8 cellular contexts compared by ENCODE assay signal in genomic region chr6:28105286-28105685, GRCh38. TPM values are rescaled to one million over a fixed set of nuclear protein-coding genes. Genes with fewer than 3 reads are reported as not detected.
DNase-seq lines count a peak whose midpoint lies in the region; ATAC-seq and TF ChIP-seq lines count a peak whose summit lies in the region.

No MANE protein-coding gene starts in this region.

- H3K27me3 Mint-ChIP-seq in activated T-cell treated with anti-CD3 and anti-CD28 coated beads, Interleukin-2, amount 50 U/mL, for 72 hours (ENCODE audit: low read depth), result peaks cover 7% of the 10 kb centered on the region
- peaks cover 5% of the 10 kb centered on the region for H3K27me3 Mint-ChIP-seq in activated T-helper 17 cell treated with anti-CD3 and anti-CD28 coated beads, Interleukin-2, amount 50 U/mL, for 72 hours

- no peak for ATAC-seq in activated T-cell treated with anti-CD3 and anti-CD28 coated beads, Interleukin-2, amount 50 U/mL, for 72 hours (replicated peaks in 1 of 2)
- ATAC-seq in activated T-helper 17 cell treated with anti-CD3 and anti-CD28 coated beads, Interleukin-2, amount 50 U/mL, for 72 hours (replicated peaks), result no peak
- ATAC-seq in HG03280 (IDR thresholded peaks at IDR 0.05; ENCODE audit: unreplicated experiment), result no peak

- no peak for TF ChIP-seq CTCF in spleen (IDR thresholded peaks at IDR 0.05 in 8 of 11, conservative IDR thresholded peaks at IDR 0.05 in 3 of 11)

- no peak for DNase-seq in activated T-cell treated with anti-CD3 and anti-CD28 coated beads, Interleukin-2, amount 50 U/mL, for 72 hours
- no peak for DNase-seq in activated T-cell treated with anti-CD3 and anti-CD28 coated beads, Interleukin-2, amount 50 U/mL, for 48 hours
- DNase-seq in LoVo (ENCODE audit: low spot score), result peak; percentile 36
- no peak for DNase-seq in iPS DF 6.9 (ENCODE audit: low read depth, low spot score)
- no peak for DNase-seq in spleen
- DNase-seq in NCI-H2107 treated with DMSO at 0.1 percent for 48 hours (lab: John Stamatoyannopoulos, UW; ENCODE audit: unreplicated experiment), result no peak

- H3K36me3 Mint-ChIP-seq in activated T-cell treated with anti-CD3 and anti-CD28 coated beads, Interleukin-2, amount 50 U/mL, for 72 hours (ENCODE audit: insufficient read depth in 2 of 2), result peaks cover 3 to 5% of the 10 kb centered on the region in 2 donors
- no peaks in the 10 kb centered on the region for H3K36me3 Mint-ChIP-seq in activated T-helper 17 cell treated with anti-CD3 and anti-CD28 coated beads, Interleukin-2, amount 50 U/mL, for 72 hours (ENCODE audit: low read depth)

- H3K4me1 ChIP-seq in iPS DF 6.9 (ENCODE audit: control insufficient read depth, insufficient read depth, low read length) (no peaks in the 10 kb centered on the region), spleen (peaks cover 0 to 14% (median 11%) of the 10 kb centered on the region in 6 donors)

- intact Hi-C loops in spleen (cut with DNase I; ENCODE audit: low total_unique reads), result no loop called here

- H3K27ac ChIP-seq in iPS DF 6.9 (ENCODE audit: low read length), result no peak overlapping the region
- peak overlapping the region; percentile 62 to 94 (median 90) for H3K27ac ChIP-seq in spleen

- no peaks in the 10 kb centered on the region for H3K36me3 ChIP-seq in iPS DF 6.9 (ENCODE audit: control insufficient read depth, insufficient read depth, low read length)
- H3K36me3 ChIP-seq in spleen, result no peaks in the 10 kb centered on the region

- peak overlapping the region; percentile 87 to 96 for H3K4me3 Mint-ChIP-seq in activated T-cell treated with anti-CD3 and anti-CD28 coated beads, Interleukin-2, amount 50 U/mL, for 72 hours
- H3K4me3 Mint-ChIP-seq in activated T-helper 17 cell treated with anti-CD3 and anti-CD28 coated beads, Interleukin-2, amount 50 U/mL, for 72 hours, result peak overlapping the region; percentile 89

- peak overlapping the region; percentile 24 for H3K27ac Mint-ChIP-seq in activated T-cell treated with anti-CD3 and anti-CD28 coated beads, Interleukin-2, amount 50 U/mL, for 72 hours
- H3K27ac Mint-ChIP-seq in activated T-helper 17 cell treated with anti-CD3 and anti-CD28 coated beads, Interleukin-2, amount 50 U/mL, for 72 hours, result peak overlapping the region; percentile 11

- H3K27me3 ChIP-seq in iPS DF 6.9 (ENCODE audit: control insufficient read depth, insufficient read depth, low read length), result no peaks in the 10 kb centered on the region
- H3K27me3 ChIP-seq in spleen (replicated peaks in 1 of 7), result peaks cover 0 to 1% (median 0%) of the 10 kb centered on the region in 7 donors

- H3K4me3 ChIP-seq in iPS DF 6.9 (ENCODE audit: low read length) (peak overlapping the region; percentile 79; the same call in 1 of the 2 replicates), spleen (peak overlapping the region in 7 of 8 donors; percentile 52 to 73 (median 63))

- peaks cover 3 to 5% of the 10 kb centered on the region in 2 donors for H3K9me3 Mint-ChIP-seq in activated T-cell treated with anti-CD3 and anti-CD28 coated beads, Interleukin-2, amount 50 U/mL, for 72 hours
- H3K9me3 Mint-ChIP-seq in activated T-helper 17 cell treated with anti-CD3 and anti-CD28 coated beads, Interleukin-2, amount 50 U/mL, for 72 hours, result no peaks in the 10 kb centered on the region

- no CpG with 5 or more reads among the region's 4 CpGs for WGBS in iPS DF 6.9 (ENCODE audit: insufficient coverage, insufficient read length)
- WGBS in spleen, 5 donors, result 27 to 50% (median 42%) methylated on average over 4 of the region's 4 CpGs

- no peak for TF ChIP-seq POLR2A in spleen (IDR thresholded peaks at IDR 0.05)

- peaks cover 4% of the 10 kb centered on the region for H3K4me1 Mint-ChIP-seq in activated T-cell treated with anti-CD3 and anti-CD28 coated beads, Interleukin-2, amount 50 U/mL, for 72 hours (ENCODE audit: low read depth)
- H3K4me1 Mint-ChIP-seq in activated T-helper 17 cell treated with anti-CD3 and anti-CD28 coated beads, Interleukin-2, amount 50 U/mL, for 72 hours, result no peaks in the 10 kb centered on the region

- no peaks in the 10 kb centered on the region for H3K9me3 ChIP-seq in iPS DF 6.9 (ENCODE audit: control insufficient read depth, insufficient read depth, low read length)
- no peaks in the 10 kb centered on the region for H3K9me3 ChIP-seq in spleen

RNA-seq across cellular contexts. Expression of gene ZSCAN16, which starts 19.1 kb away (rescaled TPM):
- 1 to 10 TPM; 5.1 to 7.9 TPM for total RNA-seq in activated T-cell treated with anti-CD3 and anti-CD28 coated beads, Interleukin-2, amount 50 U/mL, for 72 hours
- total RNA-seq in activated T-helper 17 cell treated with anti-CD3 and anti-CD28 coated beads, Interleukin-2, amount 50 U/mL, for 72 hours, result 1 to 10 TPM; 2.0 to 3.0 TPM
- total RNA-seq in spleen, result 10 to 100 TPM in 2 of 7 donors, 1 to 10 TPM in 5; 6.2 to 11.7 (median 8.4) TPM
- polyA plus RNA-seq in spleen, result 10 to 100 TPM in 1 of 3 donors, 1 to 10 TPM in 2; 8.6 to 11.1 (median 8.8) TPM

RNA-seq across cellular contexts. Expression of gene ZNF165, which starts 24.9 kb away (rescaled TPM):
- 1 to 10 TPM; 5.1 to 6.1 TPM for total RNA-seq in activated T-cell treated with anti-CD3 and anti-CD28 coated beads, Interleukin-2, amount 50 U/mL, for 72 hours
- total RNA-seq in activated T-helper 17 cell treated with anti-CD3 and anti-CD28 coated beads, Interleukin-2, amount 50 U/mL, for 72 hours, result 10 to 100 TPM in 1 of 2 donors, 1 to 10 TPM in 1; 2.1 to 14.8 TPM
- 1 to 10 TPM in 4 of 7 donors, under 1 TPM in 3; 0.60 to 2.0 (median 1.0) TPM for total RNA-seq in spleen
- polyA plus RNA-seq in spleen, result 1 to 10 TPM in 2 of 3 donors, under 1 TPM in 1; 0.77 to 1.9 (median 1.3) TPM

RNA-seq across cellular contexts. Expression of gene ZKSCAN8, which starts 36.4 kb away (rescaled TPM):
- total RNA-seq in activated T-cell treated with anti-CD3 and anti-CD28 coated beads, Interleukin-2, amount 50 U/mL, for 72 hours, result 10 to 100 TPM; 29.8 to 32.0 TPM
- total RNA-seq in activated T-helper 17 cell treated with anti-CD3 and anti-CD28 coated beads, Interleukin-2, amount 50 U/mL, for 72 hours, result 10 to 100 TPM; 16.5 to 42.7 TPM
- 10 to 100 TPM; 22.2 to 33.0 (median 28.6) TPM for total RNA-seq in spleen
- 1 to 10 TPM; 3.1 to 4.4 (median 3.4) TPM for polyA plus RNA-seq in spleen
